23 cellular contexts compared by ENCODE assay signal in genomic region chr18:65955747-65956146, GRCh38.
"Had no signal": no experiment of that assay in that cellular context is flagged by ENCODE, and none has a peak within 500 bp of the region (broad histone marks: within the 10 kb centered on the region; RNA-seq: fewer than 3 reads in every experiment).

No MANE protein-coding gene starts in this region.

- H3K4me1 Mint-ChIP-seq: activated T-helper 17 cell treated with anti-CD3 and anti-CD28 coated beads, Interleukin-2, amount 50 U/mL, for 72 hours; brain; stimulated activated memory B cell treated with anti-CD40 and anti-IgM and Interleukin-4, amounts not matched to agents 10 μg/mL and 1 μg/mL and 100 μg/mL, for 72 hours had no signal

- H3K9me3 Mint-ChIP-seq: brain; dendritic cell treated with granulocyte-macrophage colony-stimulating factor and Interleukin-4, amounts not matched to agents 40 ng/mL and 50 ng/mL, for 4 days had no signal

- ATAC-seq: activated naive CD4-positive, alpha-beta T cell treated with anti-CD3 and anti-CD28 coated beads, Interleukin-2, amount 50 U/mL, for 72 hours; activated T-helper 17 cell treated with anti-CD3 and anti-CD28 coated beads, Interleukin-2, amount 50 U/mL, for 72 hours; left lobe of liver; lower lobe of right lung; mucosa of descending colon; stimulated activated memory B cell treated with anti-CD40 and anti-IgM and Interleukin-4, amounts not matched to agents 10 μg/mL and 1 μg/mL and 100 μg/mL, for 72 hours had no signal

- H3K36me3 ChIP-seq: lower lobe of right lung, sigmoid colon, stomach, suprapubic skin, transverse colon had no signal

- H3K27ac Mint-ChIP-seq: activated naive CD4-positive, alpha-beta T cell treated with anti-CD3 and anti-CD28 coated beads, Interleukin-2, amount 50 U/mL, for 72 hours; activated T-cell treated with anti-CD3 and anti-CD28 coated beads, Interleukin-2, amount 50 U/mL, for 24 hours; activated T-helper 17 cell treated with anti-CD3 and anti-CD28 coated beads, Interleukin-2, amount 50 U/mL, for 72 hours; dendritic cell treated with granulocyte-macrophage colony-stimulating factor and Interleukin-4, amounts not matched to agents 40 ng/mL and 50 ng/mL, for 4 days; nephron progenitor cell; stimulated activated memory B cell treated with anti-CD40 and anti-IgM and Interleukin-4, amounts not matched to agents 10 μg/mL and 1 μg/mL and 100 μg/mL, for 72 hours had no signal

- H3K4me3 Mint-ChIP-seq: activated T-cell treated with anti-CD3 and anti-CD28 coated beads, Interleukin-2, amount 50 U/mL, for 24 hours; activated T-helper 17 cell treated with anti-CD3 and anti-CD28 coated beads, Interleukin-2, amount 50 U/mL, for 72 hours; brain; dendritic cell treated with granulocyte-macrophage colony-stimulating factor and Interleukin-4, amounts not matched to agents 40 ng/mL and 50 ng/mL, for 4 days; nephron progenitor cell; stimulated activated memory B cell treated with anti-CD40 and anti-IgM and Interleukin-4, amounts not matched to agents 10 μg/mL and 1 μg/mL and 100 μg/mL, for 72 hours had no signal

- DNase-seq: activated CD8-positive, alpha-beta memory T cell treated with anti-CD3 and anti-CD28 coated beads for 24 hours; activated CD8-positive, alpha-beta memory T cell treated with anti-CD3 and anti-CD28 coated beads, Interleukin-2, amount 50 U/mL, for 4 hours; activated T-cell treated with anti-CD3 and anti-CD28 coated beads, Interleukin-2, amount 50 U/mL, for 24 hours; aorta; effector CD4-positive, alpha-beta T cell; erythroblast; foreskin fibroblast; lower lobe of right lung; mesendoderm; mucosa of descending colon; nephron progenitor cell; sigmoid colon; stimulated activated CD4-positive, alpha-beta T cell treated with anti-CD3 and anti-CD28 coated beads, Interleukin-15, amount 100 ng/mL, for 24 hours; stomach; transverse colon had no signal

- H3K36me3 Mint-ChIP-seq: activated naive CD4-positive, alpha-beta T cell treated with anti-CD3 and anti-CD28 coated beads, Interleukin-2, amount 50 U/mL, for 72 hours; brain; stimulated activated memory B cell treated with anti-CD40 and anti-IgM and Interleukin-4, amounts not matched to agents 10 μg/mL and 1 μg/mL and 100 μg/mL, for 72 hours had no signal

- H3K9me3 ChIP-seq: lower lobe of right lung, mucosa of descending colon, sigmoid colon, stomach, suprapubic skin, transverse colon had no signal

- H3K4me1 ChIP-seq: lower lobe of right lung, sigmoid colon, stomach, suprapubic skin, transverse colon had no signal

- H3K27ac ChIP-seq: lower lobe of right lung, sigmoid colon, stomach, suprapubic skin, transverse colon had no signal

- H3K27me3 Mint-ChIP-seq: activated T-cell treated with anti-CD3 and anti-CD28 coated beads, Interleukin-2, amount 50 U/mL, for 24 hours; activated T-helper 17 cell treated with anti-CD3 and anti-CD28 coated beads, Interleukin-2, amount 50 U/mL, for 72 hours; brain; dendritic cell treated with granulocyte-macrophage colony-stimulating factor and Interleukin-4, amounts not matched to agents 40 ng/mL and 50 ng/mL, for 4 days; stimulated activated memory B cell treated with anti-CD40 and anti-IgM and Interleukin-4, amounts not matched to agents 10 μg/mL and 1 μg/mL and 100 μg/mL, for 72 hours had no signal

- H3K4me3 ChIP-seq: lower lobe of right lung, mucosa of descending colon, sigmoid colon, smooth muscle cell, stomach, suprapubic skin, transverse colon had no signal

- H3K4me2 ChIP-seq: smooth muscle cell had no signal
